Comparison of ENCODE assay signal across 18 cellular contexts in the genomic region with DNA sequence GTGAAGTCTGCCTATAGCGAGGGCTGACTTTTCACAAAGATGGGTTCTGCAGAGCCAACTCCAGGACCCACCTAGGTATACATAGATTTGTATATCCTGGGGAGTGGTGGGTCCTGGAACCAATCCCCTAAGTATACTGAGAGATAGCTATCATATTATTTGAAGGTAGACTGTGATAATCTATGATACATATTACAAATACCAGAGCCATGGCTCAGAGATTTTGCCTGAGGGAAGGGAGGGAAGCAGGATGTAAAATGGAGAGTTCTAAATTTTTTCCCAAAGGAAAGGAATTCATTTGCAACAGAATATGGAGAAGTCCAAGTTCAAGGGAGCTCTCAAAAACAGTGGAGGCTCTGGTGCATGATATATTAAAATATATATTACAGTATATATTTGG. TPM values are rescaled to one million over a fixed set of nuclear protein-coding genes. Genes with fewer than 3 reads are reported as not detected.
DNase-seq lines count a peak whose midpoint lies in the region; ATAC-seq lines count a peak whose summit lies in the region.
"Had no signal": no experiment of that assay in that cellular context is flagged by ENCODE, and none has a peak within 500 bp of the region (broad histone marks: within the 10 kb centered on the region; RNA-seq: fewer than 3 reads in every experiment).

No MANE protein-coding gene starts in this region.

- DNase-seq in AG08395 (ENCODE audit: low spot score) (peak; percentile 4), HCEC 1CT (peak; percentile 17), RPMI7951 (ENCODE audit: low read depth) (peak; percentile 55), epithelial cell of prostate (ENCODE audit: low read depth, low spot score) (no peak), DMS 273 (lab: John Stamatoyannopoulos, UW; ENCODE audit: unreplicated experiment) (no peak), NCI-H446 treated with DMSO at 0.1 percent for 48 hours (lab: John Stamatoyannopoulos, UW) (no peak)
- DNase-seq in stimulated activated CD4-positive, alpha-beta T cell treated with anti-CD3 and anti-CD28 coated beads, Interleukin-4, amount 100 ng/mL, for 1 hour = no peak
- DNase-seq: ACHN; CD4-positive, CD25-positive, alpha-beta regulatory T cell; DMS53; H9; NCI-H1417 treated with DMSO at 0.1 percent for 48 hours; NCI-H1930; NCI-H748 treated with DMSO at 0.1 percent for 48 hours; OCI-M1 had no signal

- peak overlapping the region; percentile 46 for H3K27ac ChIP-seq in epithelial cell of prostate

- no peak for ATAC-seq in GM19328 (IDR thresholded peaks at IDR 0.05; ENCODE audit: unreplicated experiment)
- ATAC-seq: GM12878, K562 had no signal

RNA-seq across cellular contexts. Expression of a gene that starts 7.2 kb away (rescaled TPM):
- total RNA-seq in RPMI7951 (2014; rRNA removed; shearing (Covaris generic)) = 17.8 and 18.0 TPM in 2 replicates
- total RNA-seq: K562 had no signal

RNA-seq across cellular contexts. Expression of a gene that starts 13.8 kb away (rescaled TPM):
- total RNA-seq in RPMI7951 (2014; rRNA removed; shearing (Covaris generic)) = 25.8 and 28.5 TPM in 2 replicates

RNA-seq across cellular contexts. Expression of a gene that starts 29.7 kb away (rescaled TPM):
- total RNA-seq in RPMI7951 (2014; rRNA removed; shearing (Covaris generic)) = 32.1 and 38.1 TPM in 2 replicates

Comparison
In these comparisons a context has a peak if more than half of its experiments do, and no peak if none do; other contexts are left out.
1. DNase-seq: peak in AG08395 (single experiment), HCEC 1CT (single experiment) and RPMI7951 (single experiment); none in epithelial cell of prostate (single experiment), DMS 273 (single experiment), stimulated activated CD4-positive, alpha-beta T cell treated with anti-CD3 and anti-CD28 coated beads, Interleukin-4, amount 100 ng/mL, for 1 hour (single experiment) and NCI-H446 treated with DMSO at 0.1 percent for 48 hours (single experiment).